ENCODE assay signal across 12 cellular contexts in the genomic region with DNA sequence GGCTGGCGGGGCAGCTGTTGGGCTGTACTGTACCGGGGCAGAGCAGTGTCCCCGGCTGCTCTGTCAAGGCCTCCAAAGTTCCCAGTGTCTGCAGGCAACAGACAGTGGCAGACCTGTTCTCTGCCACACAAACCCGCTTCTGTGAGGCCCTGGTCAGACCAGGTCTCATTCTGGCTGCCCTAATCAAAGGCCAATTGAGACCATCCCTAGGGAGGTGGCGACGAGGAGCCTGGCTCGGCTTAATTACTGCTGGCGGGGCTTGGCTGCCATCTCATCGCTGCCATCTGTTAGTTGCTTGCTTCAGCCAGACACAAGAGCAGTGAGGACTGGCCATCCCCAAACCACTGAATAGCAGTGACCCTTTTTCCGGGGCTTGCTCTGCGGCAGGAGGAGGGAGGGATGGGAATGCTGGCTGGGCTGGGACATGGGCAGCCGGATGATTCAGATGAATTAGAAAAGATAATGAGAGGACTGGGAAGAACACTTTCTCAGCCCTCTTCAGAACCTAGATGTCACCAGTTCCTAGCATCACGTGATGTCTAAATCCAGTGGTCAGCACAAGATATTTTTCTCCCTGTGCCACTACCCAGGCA. TPM values are rescaled to one million over a fixed set of nuclear protein-coding genes. Genes with fewer than 3 reads are reported as not detected.
A peak's percentile ranks its signal among the peaks of the same experiment; 100 is the strongest.
DNase-seq lines count a peak whose midpoint lies in the region; ATAC-seq and TF ChIP-seq lines count a peak whose summit lies in the region.
"Had no signal": no experiment of that assay in that cellular context is flagged by ENCODE, and none has a peak within 500 bp of the region (broad histone marks: within the 10 kb centered on the region; RNA-seq: fewer than 3 reads in every experiment).

No MANE protein-coding gene starts in this region.

- TF ChIP-seq POLR2A in spleen (IDR thresholded peaks at IDR 0.05) (no peak), body of pancreas (IDR thresholded peaks at IDR 0.05) (no peak)

- H3K27me3 ChIP-seq in SK-N-SH (ENCODE audit: insufficient read depth), result peaks cover 4% of the 10 kb centered on the region; the same call in 1 of the 2 replicates
- no peaks in the 10 kb centered on the region for H3K27me3 ChIP-seq in spleen (replicated peaks in 1 of 7)
- no peaks in the 10 kb centered on the region for H3K27me3 ChIP-seq in body of pancreas
- H3K27me3 ChIP-seq: hepatocyte, testis had no signal

- DNase-seq in NCI-H1092 treated with DMSO at 0.1 percent for 48 hours (lab: John Stamatoyannopoulos, UW), result peak; percentile 17
- no peak for DNase-seq in NCI-H1092 (lab: John Stamatoyannopoulos, UW)
- peak; percentile 77 for DNase-seq in SK-N-SH
- DNase-seq in globus pallidus (ENCODE audit: low spot score), result peak; percentile 62
- DNase-seq in spleen, result no peak
- DNase-seq in OCI-LY7 (ENCODE audit: low spot score), result no peak
- no peak for DNase-seq in body of pancreas
- DNase-seq: 8988T; activated T-cell treated with anti-CD3 and anti-CD28 coated beads, Interleukin-2, amount 50 U/mL, for 48 hours; testis had no signal

- H3K9me3 ChIP-seq in SK-N-SH, result no peaks in the 10 kb centered on the region
- H3K9me3 ChIP-seq in spleen, result no peaks in the 10 kb centered on the region
- no peaks in the 10 kb centered on the region for H3K9me3 ChIP-seq in OCI-LY7 (ENCODE audit: low read length)
- no peaks in the 10 kb centered on the region for H3K9me3 ChIP-seq in body of pancreas
- H3K9me3 ChIP-seq: testis had no signal

- H3K27ac ChIP-seq in SK-N-SH (ENCODE audit: low read depth in 2 of 2, low read length in 1 of 2) (peak overlapping the region in 1 of 2 experiments; percentile 94; a peak in 2 of 4 replicates), spleen (peak overlapping the region in 5 of 8 donors; percentile 36 to 59 (median 55)), OCI-LY7 (ENCODE audit: low read depth, low read length, poor library complexity, severe bottlenecking) (no peak overlapping the region), body of pancreas (no peak overlapping the region)
- H3K27ac ChIP-seq: hepatocyte, testis had no signal

- TF ChIP-seq CTCF in SK-N-SH (IDR thresholded peaks at IDR 0.05) (no peak), spleen (IDR thresholded peaks at IDR 0.05 in 8 of 11, conservative IDR thresholded peaks at IDR 0.05 in 3 of 11) (no peak), OCI-LY7 (conservative IDR thresholded peaks at IDR 0.05; ENCODE audit: low read length) (no peak), body of pancreas (IDR thresholded peaks at IDR 0.05) (no peak)

- H3K79me2 ChIP-seq in SK-N-SH (ENCODE audit: insufficient read depth), result no peaks in the 10 kb centered on the region
- H3K79me2 ChIP-seq in OCI-LY7 (ENCODE audit: insufficient read depth, low read depth, low read length), result no peaks in the 10 kb centered on the region
- H3K79me2 ChIP-seq: hepatocyte had no signal

- TF ChIP-seq EP300 in SK-N-SH (IDR thresholded peaks at IDR 0.05; ENCODE audit: borderline replicate concordance in 1 of 2, low read depth in 1 of 2, low read length in 1 of 2), result peak in 1 of 2 experiments; percentile 79; a peak in 2 of 4 replicates

- peaks cover 0 to 16% of the 10 kb centered on the region in 2 experiments; a peak in 2 of 4 replicates for H3K4me1 ChIP-seq in SK-N-SH (ENCODE audit: control insufficient read depth in 1 of 2, insufficient read depth in 2 of 2, low read depth in 1 of 2, low read length in 1 of 2)
- H3K4me1 ChIP-seq in spleen, result peaks cover 0 to 1% (median 0%) of the 10 kb centered on the region in 6 donors
- no peaks in the 10 kb centered on the region for H3K4me1 ChIP-seq in OCI-LY7 (ENCODE audit: insufficient read depth, low read length, poor library complexity, severe bottlenecking)
- no peaks in the 10 kb centered on the region for H3K4me1 ChIP-seq in body of pancreas

- intact Hi-C loops in spleen (cut with DNase I; ENCODE audit: low total_unique reads) (no loop called here), OCI-LY7 (cut with micrococcal nuclease; ENCODE audit: unreplicated experiment) (no loop called here), body of pancreas (cut with DNase I) (no loop called here)

- no peaks in the 10 kb centered on the region for H4K20me1 ChIP-seq in SK-N-SH (ENCODE audit: insufficient read depth)
- H4K20me1 ChIP-seq in OCI-LY7 (ENCODE audit: insufficient read depth, low read length), result no peaks in the 10 kb centered on the region

- no peak overlapping the region for H3K4me3 ChIP-seq in SK-N-SH (ENCODE audit: low read depth in 2 of 2, low read length in 1 of 2)
- H3K4me3 ChIP-seq in spleen, result no peak overlapping the region
- no peak overlapping the region for H3K4me3 ChIP-seq in OCI-LY7 (ENCODE audit: low read depth, low read length, poor library complexity, severe bottlenecking)
- no peak overlapping the region for H3K4me3 ChIP-seq in body of pancreas
- H3K4me3 ChIP-seq: hepatocyte, testis had no signal

- no peak for TF ChIP-seq RAD21 in SK-N-SH (IDR thresholded peaks at IDR 0.05; ENCODE audit: low read length)

- H2AFZ ChIP-seq in SK-N-SH (ENCODE audit: low read depth), result no peak overlapping the region
- no peak overlapping the region for H2AFZ ChIP-seq in OCI-LY7 (ENCODE audit: low read length)
- H2AFZ ChIP-seq: hepatocyte had no signal

- WGBS in SK-N-SH (ENCODE audit: low lambda C conversion rate), result 41% methylated on average over 12 of the region's 13 CpGs
- 68 to 89% (median 79%) methylated on average over 12 to 13 of the region's 13 CpGs for WGBS in spleen, 5 donors
- 69 to 78% methylated on average over 10 to 13 of the region's 13 CpGs for WGBS in body of pancreas, 2 donors

- ATAC-seq in body of pancreas, result no peak
- ATAC-seq in HG02642 (IDR thresholded peaks at IDR 0.05; ENCODE audit: poor library complexity, unreplicated experiment), result no peak

- H3K9me2 ChIP-seq in SK-N-SH (no peaks in the 10 kb centered on the region), OCI-LY7 (ENCODE audit: insufficient read depth, low read length) (no peaks in the 10 kb centered on the region)

- BruUV-seq in OCI-LY7 (replicated peaks; lab: Mats Ljungman, UMichigan), result no TSS peak

- no peaks in the 10 kb centered on the region for H3K36me3 ChIP-seq in SK-N-SH (replicated peaks in 1 of 2; ENCODE audit: control insufficient read depth in 1 of 2, insufficient read depth in 2 of 2, low read length in 1 of 2)
- H3K36me3 ChIP-seq in spleen, result peaks cover 0 to 44% (median 0%) of the 10 kb centered on the region in 6 donors
- H3K36me3 ChIP-seq in OCI-LY7 (ENCODE audit: insufficient read depth, low read length), result no peaks in the 10 kb centered on the region
- H3K36me3 ChIP-seq in body of pancreas (replicated peaks in 1 of 2; ENCODE audit: insufficient read depth in 1 of 2, low read depth in 2 of 2), result no peaks in the 10 kb centered on the region

- H3F3A ChIP-seq in SK-N-SH (replicated peaks; ENCODE audit: insufficient read depth), result no peaks in the 10 kb centered on the region

- H3K4me2 ChIP-seq in SK-N-SH (no peak overlapping the region), OCI-LY7 (ENCODE audit: low read length) (no peak overlapping the region)
- H3K4me2 ChIP-seq: hepatocyte had no signal

- POLR2A ChIA-PET in SK-N-SH (lab: Yijun Ruan, JAX), result interaction anchor here (0.7 kb wide), 1 partner anchor 231 kb away, joined by 3 read pairs; no protein-coding TSS in a partner anchor
- POLR2A ChIA-PET in OCI-LY7 (lab: Charles Lee), result interaction anchor here (0.6 kb wide), 1 partner anchor 27 kb away, joined by 3 read pairs; no protein-coding TSS in a partner anchor

- CTCF ChIA-PET in SK-N-SH (lab: Yijun Ruan, JAX), result interaction anchor here (0.6 to 5.2 kb wide), 6 partner anchors 17 to 75 kb away, joined by 4 to 41 read pairs (median 14); partner anchors contain the start of genes ERG28, FLVCR2 and TTLL5
- CTCF ChIA-PET in OCI-LY7 (lab: Charles Lee; ENCODE audit: unreplicated experiment), result no interaction called here

- no peak overlapping the region for H3K9ac ChIP-seq in SK-N-SH

TF ChIP-seq in SK-N-SH, 30 proteins besides CTCF, POLR2A, EP300 and RAD21 (continues in another document):
- peak; percentile 50; the same call in 1 of the 2 replicates for TF ChIP-seq RCOR1 (IDR thresholded peaks at IDR 0.05; ENCODE audit: low read length)
- 0 out of 2 replicates have a peak, but pooled peaks have one; percentile 52 for TF ChIP-seq FOXJ3 (CRISPR knock-in tag; IDR thresholded peaks at IDR 0.05)
- TF ChIP-seq CHD2 (IDR thresholded peaks at IDR 0.05; ENCODE audit: low read length, partially characterized antibody), result peak; percentile 50
- TF ChIP-seq MXI1 (IDR thresholded peaks at IDR 0.05; ENCODE audit: low read depth, low read length), result peak; percentile 36; the same call in 1 of the 2 replicates
- no peak for TF ChIP-seq TAF1 (IDR thresholded peaks at IDR 0.05; ENCODE audit: borderline replicate concordance, low read depth, low read length)

RNA-seq across cellular contexts. Expression of gene ERG28, which starts 24.5 kb away (rescaled TPM):
- polyA plus RNA-seq in SK-N-SH (2012; rRNA removed) (14.8 and 17.0 TPM in 2 replicates), spleen (10 to 100 TPM in 1 of 3 donors, 1 to 10 TPM in 2; 8.7 to 11.1 (median 9.4) TPM)
- polyA plus RNA-seq in SK-N-SH (2012; cell fraction: cytosol; rRNA removed), result 16.7 and 16.9 TPM in 2 replicates
- polyA plus RNA-seq in SK-N-SH (2012; cell fraction: nucleus; rRNA removed), result 3.1 and 3.9 TPM in 2 replicates
- total RNA-seq in spleen (1 to 10 TPM; 6.1 to 8.6 (median 7.1) TPM), OCI-LY7 (2022) (22.8 and 24.0 TPM in 2 replicates), body of pancreas (1 to 10 TPM; 8.6 to 8.8 TPM)
- total RNA-seq in OCI-LY7 (2014; rRNA removed; shearing (Covaris generic)), result 9.8 and 10.6 TPM in 2 replicates

RNA-seq across cellular contexts. Expression of gene TTLL5, which starts 24.9 kb away (rescaled TPM):
- polyA plus RNA-seq in SK-N-SH (2012; rRNA removed) (9.6 and 11.7 TPM in 2 replicates), spleen (1 to 10 TPM; 4.5 to 7.1 (median 5.8) TPM)
- 9.0 and 9.2 TPM in 2 replicates for polyA plus RNA-seq in SK-N-SH (2012; cell fraction: cytosol; rRNA removed)
- 14.5 and 18.5 TPM in 2 replicates for polyA plus RNA-seq in SK-N-SH (2012; cell fraction: nucleus; rRNA removed)
- total RNA-seq in spleen (10 to 100 TPM; 23.5 to 44.1 (median 36.2) TPM), OCI-LY7 (2022) (52.7 and 55.6 TPM in 2 replicates), body of pancreas (10 to 100 TPM; 21.0 to 21.8 TPM)
- total RNA-seq in OCI-LY7 (2014; rRNA removed; shearing (Covaris generic)), result 34.3 and 37.4 TPM in 2 replicates

RNA-seq across cellular contexts. Expression of gene FLVCR2, which starts 57.8 kb away (rescaled TPM):
- polyA plus RNA-seq in SK-N-SH (2012; rRNA removed), result 0.05 and 0.08 TPM in 2 replicates
- 0.03 and 0.07 TPM in 2 replicates for polyA plus RNA-seq in SK-N-SH (2012; cell fraction: cytosol; rRNA removed)
- polyA plus RNA-seq in SK-N-SH (2012; cell fraction: nucleus; rRNA removed), result 0.14 TPM in 2 replicates
- 10 to 100 TPM; 20.5 to 47.9 (median 35.5) TPM for total RNA-seq in spleen
- 1 to 10 TPM; 4.8 to 5.5 (median 5.0) TPM for polyA plus RNA-seq in spleen
- 0.26 TPM in 1 of 2 replicates, not detected in the other for total RNA-seq in OCI-LY7 (2014; rRNA removed; shearing (Covaris generic))
- total RNA-seq in OCI-LY7 (2022), result not detected in 2 replicates
- total RNA-seq in body of pancreas, result 1 to 10 TPM in 1 of 2 donors, under 1 TPM in 1; under 0.01 to 1.3 TPM

Comparison
In these comparisons a context has a peak if more than half of its experiments do, and no peak if none do; other contexts are left out.
1. DNase-seq: peak in NCI-H1092 treated with DMSO at 0.1 percent for 48 hours (single experiment), SK-N-SH (single experiment) and globus pallidus (single experiment); none in NCI-H1092 (single experiment), spleen (single experiment), OCI-LY7 (single experiment) and body of pancreas (0 of 4).
2. H3K27ac ChIP-seq: peak in spleen (5 of 8); none in OCI-LY7 (single experiment) and body of pancreas (0 of 4).
3. RNA of gene FLVCR2, which starts 57.8 kb away (total RNA-seq): 20.5 to 47.9 TPM in spleen; under 0.01 to 1.3 TPM in body of pancreas and 0.26 TPM in OCI-LY7; every median in the first group is over 4 times any median in the second.